Comparison of ENCODE assay signal across 9 cellular contexts in the genomic region with DNA sequence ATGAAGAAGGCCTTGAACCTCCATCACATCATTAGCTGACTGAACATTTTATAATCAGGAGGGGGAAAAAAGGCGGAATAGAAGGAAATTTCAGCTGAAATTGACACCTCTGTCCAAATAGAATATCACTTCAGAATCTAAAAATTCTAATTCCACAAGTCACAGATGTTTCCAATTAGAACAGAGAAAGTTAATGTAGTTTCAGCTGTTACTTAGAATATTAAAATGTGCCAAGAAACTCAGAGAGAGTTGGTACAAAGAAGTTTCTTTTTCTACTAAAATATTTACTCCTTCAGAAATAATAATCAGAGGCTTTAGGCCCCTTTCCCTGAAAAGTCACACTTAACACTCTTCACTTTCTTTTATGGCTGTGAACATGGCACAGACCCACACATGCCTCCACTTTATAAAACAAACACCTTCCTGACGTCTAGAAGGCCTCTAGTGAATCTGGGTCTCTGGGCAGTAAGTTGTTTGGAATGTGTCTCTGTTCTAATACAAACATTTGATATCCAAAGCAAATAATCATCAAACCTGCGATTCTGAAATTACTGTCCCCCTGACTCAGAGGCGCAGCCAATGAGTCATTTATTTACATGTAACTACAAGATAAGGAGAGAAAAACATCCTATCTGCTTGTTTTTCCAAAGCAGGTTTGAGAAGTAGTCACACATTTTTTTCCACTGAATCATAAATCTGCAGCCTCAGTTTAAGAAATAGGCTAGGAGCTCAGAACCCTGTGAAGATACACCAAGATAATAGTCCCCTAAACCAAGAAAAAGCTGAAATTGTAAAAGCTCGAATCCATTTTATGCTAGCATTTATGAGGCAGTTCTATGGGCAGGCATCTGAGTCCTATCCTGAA.
A peak's percentile ranks its signal among the peaks of the same experiment; 100 is the strongest.
DNase-seq lines count a peak whose midpoint lies in the region; ATAC-seq and TF ChIP-seq lines count a peak whose summit lies in the region.
"Had no signal": no experiment of that assay in that cellular context is flagged by ENCODE, and none has a peak within 500 bp of the region (broad histone marks: within the 10 kb centered on the region; RNA-seq: fewer than 3 reads in every experiment).

No MANE protein-coding gene starts in this region.

- H3K27me3 Mint-ChIP-seq in activated naive CD4-positive, alpha-beta T cell treated with anti-CD3 and anti-CD28 coated beads for 36 hours (ENCODE audit: low read depth): no peaks in the 10 kb centered on the region
- H3K27me3 Mint-ChIP-seq in type B pancreatic cell (peaks cover 6% of the 10 kb centered on the region), T-helper 17 cell (no peaks in the 10 kb centered on the region)

- H3K27ac ChIP-seq in ascending aorta: peak overlapping the region; percentile 66 to 79

- H3K9me3 ChIP-seq in ascending aorta (peaks cover 0 to 13% of the 10 kb centered on the region in 2 donors), T-helper 17 cell (ENCODE audit: control insufficient read depth, low read length, poor library complexity, severe bottlenecking) (no peaks in the 10 kb centered on the region)

- peaks cover 22% of the 10 kb centered on the region for H3K9me3 Mint-ChIP-seq in activated naive CD4-positive, alpha-beta T cell treated with anti-CD3 and anti-CD28 coated beads for 36 hours
- peaks cover 5% of the 10 kb centered on the region for H3K9me3 Mint-ChIP-seq in type B pancreatic cell

- H3K36me3 ChIP-seq in ascending aorta: no peaks in the 10 kb centered on the region

- no peak overlapping the region for H3K4me3 ChIP-seq in ascending aorta

- H3K27ac Mint-ChIP-seq in activated naive CD4-positive, alpha-beta T cell treated with anti-CD3 and anti-CD28 coated beads for 36 hours: peak overlapping the region; percentile 24
- H3K27ac Mint-ChIP-seq in type B pancreatic cell: peak overlapping the region; percentile 64
- no peak overlapping the region for H3K27ac Mint-ChIP-seq in T-helper 17 cell

- no peak for ATAC-seq in T-helper 17 cell

- TF ChIP-seq CTCF in ascending aorta (IDR thresholded peaks at IDR 0.05) (no peak), type B pancreatic cell (conservative IDR thresholded peaks at IDR 0.05) (no peak)

- H3K4me1 Mint-ChIP-seq in activated naive CD4-positive, alpha-beta T cell treated with anti-CD3 and anti-CD28 coated beads for 36 hours (ENCODE audit: low read depth): peaks cover 19% of the 10 kb centered on the region
- peaks cover 26% of the 10 kb centered on the region for H3K4me1 Mint-ChIP-seq in type B pancreatic cell (ENCODE audit: unreplicated experiment)
- no peaks in the 10 kb centered on the region for H3K4me1 Mint-ChIP-seq in T-helper 17 cell

- peak; percentile 23 for DNase-seq in activated naive CD4-positive, alpha-beta T cell treated with anti-CD3 and anti-CD28 coated beads for 36 hours
- no peak for DNase-seq in activated naive CD4-positive, alpha-beta T cell treated with Interleukin-2 at 50 U/mL for 16 hours
- DNase-seq in ascending aorta (ENCODE audit: low spot score in 2 of 2): peak in 1 of 2 donors; percentile 75
- DNase-seq in kidney tubule cell (ENCODE audit: low spot score): peak; percentile 97
- no peak for DNase-seq in type B pancreatic cell (ENCODE audit: extremely low spot score, unreplicated experiment)
- DNase-seq in NCI-H526 (lab: John Stamatoyannopoulos, UW): no peak
- no peak for DNase-seq in stimulated activated CD8-positive, alpha-beta memory T cell treated with anti-CD3 and anti-CD28 coated beads, Interleukin-4, amount 100 ng/mL, for 48 hours
- no peak for DNase-seq in T-helper 17 cell
- DNase-seq: DND-41 had no signal

- H3K36me3 Mint-ChIP-seq in activated naive CD4-positive, alpha-beta T cell treated with anti-CD3 and anti-CD28 coated beads for 36 hours (ENCODE audit: low read depth): peaks cover 14% of the 10 kb centered on the region
- H3K36me3 Mint-ChIP-seq in type B pancreatic cell (peaks cover 4% of the 10 kb centered on the region), T-helper 17 cell (ENCODE audit: low read depth) (no peaks in the 10 kb centered on the region)

- intact Hi-C loops in activated naive CD4-positive, alpha-beta T cell treated with anti-CD3 and anti-CD28 coated beads for 36 hours (cut with micrococcal nuclease): loop anchor here (2.0 kb wide), 1 partner anchor 13 kb away; no protein-coding TSS in a partner anchor
- intact Hi-C loops in ascending aorta (cut with DNase I): loop anchor here (1.0 to 2.0 kb wide), 2 partner anchors 39 to 54 kb away; no protein-coding TSS in a partner anchor

- H3K27me3 ChIP-seq in ascending aorta: no peaks in the 10 kb centered on the region

- no peak overlapping the region for H3K4me3 Mint-ChIP-seq in activated naive CD4-positive, alpha-beta T cell treated with anti-CD3 and anti-CD28 coated beads for 36 hours
- H3K4me3 Mint-ChIP-seq in type B pancreatic cell (no peak overlapping the region), T-helper 17 cell (no peak overlapping the region)

- CTCF ChIA-PET in activated naive CD4-positive, alpha-beta T cell treated with anti-CD3 and anti-CD28 coated beads for 36 hours (lab: Charles Lee): interaction anchor here (1.0 kb wide), 1 partner anchor 9 kb away, joined by 4 read pairs; no protein-coding TSS in a partner anchor

- peaks cover 8 to 34% of the 10 kb centered on the region in 2 donors for H3K4me1 ChIP-seq in ascending aorta

Comparison
In these comparisons a context has a peak if more than half of its experiments do, and no peak if none do; other contexts are left out.
1. DNase-seq: peak in activated naive CD4-positive, alpha-beta T cell treated with anti-CD3 and anti-CD28 coated beads for 36 hours (single experiment) and kidney tubule cell (single experiment); none in activated naive CD4-positive, alpha-beta T cell treated with Interleukin-2 at 50 U/mL for 16 hours (single experiment), type B pancreatic cell (single experiment), NCI-H526 (0 of 2), stimulated activated CD8-positive, alpha-beta memory T cell treated with anti-CD3 and anti-CD28 coated beads, Interleukin-4, amount 100 ng/mL, for 48 hours (single experiment) and T-helper 17 cell (0 of 3).